8 cellular contexts compared by ENCODE assay signal in genomic region chr1:154272999-154273563, GRCh38. TPM values are rescaled to one million over a fixed set of nuclear protein-coding genes. Genes with fewer than 3 reads are reported as not detected.
DNase-seq lines count a peak whose midpoint lies in the region; ATAC-seq and TF ChIP-seq lines count a peak whose summit lies in the region.

No MANE protein-coding gene starts in this region.

- DNase-seq in HFF-Myc (ENCODE audit: extremely low read depth, low read depth) (no peak), D341Med (ENCODE audit: low spot score) (no peak), UCSD-AML1 (lab: John Stamatoyannopoulos, UW; ENCODE audit: unreplicated experiment) (no peak)
- no peak for DNase-seq in activated T-helper 2 cell treated with anti-CD3 and anti-CD28 coated beads, Interferon-gamma antibody, Interleukin-2, Interleukin-4, amounts not matched to agents 10 μg/mL and 5 μg/mL and 100 μg/mL, durations not matched to agents 14 hours and 24 hours and 36 hours (ENCODE audit: low spot score)
- DNase-seq in stimulated activated naive B cell treated with anti-CD40 and anti-IgM and Interleukin-4, amounts not matched to agents 10 μg/mL and 1 μg/mL and 100 μg/mL, for 72 hours, result no peak

- peaks cover 56% of the 10 kb centered on the region for H3K36me3 Mint-ChIP-seq in activated T-helper 2 cell treated with anti-CD3 and anti-CD28 coated beads, Interferon-gamma antibody, Interleukin-2, Interleukin-4, amounts not matched to agents 10 μg/mL and 5 μg/mL and 100 μg/mL, durations not matched to agents 14 hours and 24 hours and 36 hours (ENCODE audit: low read depth)
- H3K36me3 Mint-ChIP-seq in stimulated activated naive B cell treated with anti-CD40 and anti-IgM and Interleukin-4, amounts not matched to agents 10 μg/mL and 1 μg/mL and 100 μg/mL, for 72 hours, result peaks cover 46 to 60% of the 10 kb centered on the region in 2 donors

- H3K27me3 ChIP-seq in iPS-18a (ENCODE audit: control insufficient read depth, insufficient read depth, low read length), result no peaks in the 10 kb centered on the region

- ATAC-seq in stimulated activated naive B cell treated with anti-CD40 and anti-IgM and Interleukin-4, amounts not matched to agents 10 μg/mL and 1 μg/mL and 100 μg/mL, for 72 hours (replicated peaks), result no peak
- no peak for ATAC-seq in GM21367 (IDR thresholded peaks at IDR 0.05; ENCODE audit: unreplicated experiment)
- ATAC-seq in HG03521 (IDR thresholded peaks at IDR 0.05; ENCODE audit: unreplicated experiment), result no peak

- H3K27ac Mint-ChIP-seq in activated T-helper 2 cell treated with anti-CD3 and anti-CD28 coated beads, Interferon-gamma antibody, Interleukin-2, Interleukin-4, amounts not matched to agents 10 μg/mL and 5 μg/mL and 100 μg/mL, durations not matched to agents 14 hours and 24 hours and 36 hours, result peak overlapping the region; percentile 94
- H3K27ac Mint-ChIP-seq in stimulated activated naive B cell treated with anti-CD40 and anti-IgM and Interleukin-4, amounts not matched to agents 10 μg/mL and 1 μg/mL and 100 μg/mL, for 72 hours, result peak overlapping the region; percentile 99

- H3K9me3 ChIP-seq in iPS-18a (ENCODE audit: control insufficient read depth, low read depth, low read length), result no peaks in the 10 kb centered on the region

- no peaks in the 10 kb centered on the region for H3K4me1 ChIP-seq in iPS-18a (ENCODE audit: control insufficient read depth, low read depth, low read length)

- TF ChIP-seq CTCF in HFF-Myc (IDR thresholded peaks at IDR 0.05; ENCODE audit: low read depth, low read length, missing control alignments), result no peak

- no peaks in the 10 kb centered on the region for H3K27me3 Mint-ChIP-seq in activated T-helper 2 cell treated with anti-CD3 and anti-CD28 coated beads, Interferon-gamma antibody, Interleukin-2, Interleukin-4, amounts not matched to agents 10 μg/mL and 5 μg/mL and 100 μg/mL, durations not matched to agents 14 hours and 24 hours and 36 hours (ENCODE audit: low read depth)
- no peaks in the 10 kb centered on the region for H3K27me3 Mint-ChIP-seq in stimulated activated naive B cell treated with anti-CD40 and anti-IgM and Interleukin-4, amounts not matched to agents 10 μg/mL and 1 μg/mL and 100 μg/mL, for 72 hours

- H3K27ac ChIP-seq in iPS-18a (ENCODE audit: low read length), result peak overlapping the region; percentile 77

- H3K4me1 Mint-ChIP-seq in activated T-helper 2 cell treated with anti-CD3 and anti-CD28 coated beads, Interferon-gamma antibody, Interleukin-2, Interleukin-4, amounts not matched to agents 10 μg/mL and 5 μg/mL and 100 μg/mL, durations not matched to agents 14 hours and 24 hours and 36 hours (ENCODE audit: low read depth), result peaks cover 28% of the 10 kb centered on the region
- peaks cover 36 to 59% of the 10 kb centered on the region in 2 donors for H3K4me1 Mint-ChIP-seq in stimulated activated naive B cell treated with anti-CD40 and anti-IgM and Interleukin-4, amounts not matched to agents 10 μg/mL and 1 μg/mL and 100 μg/mL, for 72 hours

- intact Hi-C loops in activated T-helper 2 cell treated with anti-CD3 and anti-CD28 coated beads, Interferon-gamma antibody, Interleukin-2, Interleukin-4, amounts not matched to agents 10 μg/mL and 5 μg/mL and 100 μg/mL, durations not matched to agents 14 hours and 24 hours and 36 hours (cut with micrococcal nuclease), result loop anchor here (1.0 to 5.0 kb wide), 9 partner anchors 52 to 601 kb away; partner anchors contain the start of genes ATP8B2, ILF2, RPS27 and UBAP2L

- peaks cover 25% of the 10 kb centered on the region for H3K36me3 ChIP-seq in iPS-18a (ENCODE audit: control insufficient read depth, low read depth, low read length)

- H3K4me3 Mint-ChIP-seq in activated T-helper 2 cell treated with anti-CD3 and anti-CD28 coated beads, Interferon-gamma antibody, Interleukin-2, Interleukin-4, amounts not matched to agents 10 μg/mL and 5 μg/mL and 100 μg/mL, durations not matched to agents 14 hours and 24 hours and 36 hours (ENCODE audit: low read depth), result peak overlapping the region; percentile 96
- H3K4me3 Mint-ChIP-seq in stimulated activated naive B cell treated with anti-CD40 and anti-IgM and Interleukin-4, amounts not matched to agents 10 μg/mL and 1 μg/mL and 100 μg/mL, for 72 hours, result peak overlapping the region; percentile 90 to 92

- H3K4me3 ChIP-seq in HFF-Myc (replicated peaks; ENCODE audit: low read depth, low read length) (peak overlapping the region; percentile 100), iPS-18a (ENCODE audit: low read length) (peak overlapping the region; percentile 85)

- H3K9ac ChIP-seq in iPS-18a (ENCODE audit: low read length), result peak overlapping the region; percentile 84

- H3K9me3 Mint-ChIP-seq in activated T-helper 2 cell treated with anti-CD3 and anti-CD28 coated beads, Interferon-gamma antibody, Interleukin-2, Interleukin-4, amounts not matched to agents 10 μg/mL and 5 μg/mL and 100 μg/mL, durations not matched to agents 14 hours and 24 hours and 36 hours, result no peaks in the 10 kb centered on the region
- H3K9me3 Mint-ChIP-seq in stimulated activated naive B cell treated with anti-CD40 and anti-IgM and Interleukin-4, amounts not matched to agents 10 μg/mL and 1 μg/mL and 100 μg/mL, for 72 hours, result no peaks in the 10 kb centered on the region

RNA-seq across cellular contexts. Expression of gene HAX1, which starts 0.7 kb away (rescaled TPM):
- total RNA-seq in activated T-helper 2 cell treated with anti-CD3 and anti-CD28 coated beads, Interferon-gamma antibody, Interleukin-2, Interleukin-4, amounts not matched to agents 10 μg/mL and 5 μg/mL and 100 μg/mL, durations not matched to agents 14 hours and 24 hours and 36 hours, result 112 and 113 TPM in 2 replicates

RNA-seq across cellular contexts. Expression of gene AQP10, which starts 47.8 kb away (rescaled TPM):
- not detected in 2 replicates for total RNA-seq in activated T-helper 2 cell treated with anti-CD3 and anti-CD28 coated beads, Interferon-gamma antibody, Interleukin-2, Interleukin-4, amounts not matched to agents 10 μg/mL and 5 μg/mL and 100 μg/mL, durations not matched to agents 14 hours and 24 hours and 36 hours

RNA-seq across cellular contexts. Expression of gene ATP8B2, which starts 52.2 kb away (rescaled TPM):
- 44.0 and 47.0 TPM in 2 replicates for total RNA-seq in activated T-helper 2 cell treated with anti-CD3 and anti-CD28 coated beads, Interferon-gamma antibody, Interleukin-2, Interleukin-4, amounts not matched to agents 10 μg/mL and 5 μg/mL and 100 μg/mL, durations not matched to agents 14 hours and 24 hours and 36 hours

RNA-seq across cellular contexts. Expression of gene UBAP2L, which starts 52.3 kb away (rescaled TPM):
- 259 and 263 TPM in 2 replicates for total RNA-seq in activated T-helper 2 cell treated with anti-CD3 and anti-CD28 coated beads, Interferon-gamma antibody, Interleukin-2, Interleukin-4, amounts not matched to agents 10 μg/mL and 5 μg/mL and 100 μg/mL, durations not matched to agents 14 hours and 24 hours and 36 hours
